Comparison of ENCODE assay signal across 9 cellular contexts in genomic region chr1:155729031-155729898, GRCh38. TPM values are rescaled to one million over a fixed set of nuclear protein-coding genes. Genes with fewer than 3 reads are reported as not detected.
DNase-seq lines count a peak whose midpoint lies in the region; ATAC-seq and TF ChIP-seq lines count a peak whose summit lies in the region.
"Had no signal": no experiment of that assay in that cellular context is flagged by ENCODE, and none has a peak within 500 bp of the region (broad histone marks: within the 10 kb centered on the region; RNA-seq: fewer than 3 reads in every experiment).

No MANE protein-coding gene starts in this region.

- no peaks in the 10 kb centered on the region for H3K9me3 ChIP-seq in CD4-positive, CD25-positive, alpha-beta regulatory T cell (ENCODE audit: control insufficient read depth in 2 of 2, low read length in 2 of 2)
- H3K9me3 ChIP-seq in prostate gland = no peaks in the 10 kb centered on the region

- TF ChIP-seq POLR2A in prostate gland (IDR thresholded peaks at IDR 0.05) = no peak

- H3K27ac ChIP-seq in CD4-positive, CD25-positive, alpha-beta regulatory T cell (ENCODE audit: insufficient read depth, low read length, poor library complexity, severe bottlenecking) = no peak overlapping the region
- H3K27ac ChIP-seq in prostate gland = no peak overlapping the region

- 65% methylated on average over 12 of the region's 12 CpGs for WGBS in prostate gland

- no peaks in the 10 kb centered on the region for H3K27me3 Mint-ChIP-seq in CD4-positive, CD25-positive, alpha-beta regulatory T cell
- H3K27me3 Mint-ChIP-seq: stimulated activated naive B cell treated with anti-CD40 and anti-IgM and Interleukin-4, amounts not matched to agents 10 μg/mL and 1 μg/mL and 100 μg/mL, for 72 hours had no signal

- H3K36me3 ChIP-seq in CD4-positive, CD25-positive, alpha-beta regulatory T cell (ENCODE audit: control insufficient read depth, insufficient read depth, low read length) = peaks cover 52% of the 10 kb centered on the region
- H3K36me3 ChIP-seq in prostate gland = no peaks in the 10 kb centered on the region

- intact Hi-C loops in head of caudate nucleus (cut with DNase I) = no loop called here
- intact Hi-C loops in prostate gland (cut with DNase I) = no loop called here

- H3K4me1 Mint-ChIP-seq in CD4-positive, CD25-positive, alpha-beta regulatory T cell = peaks cover 0 to 3% (median 0%) of the 10 kb centered on the region in 4 donors
- H3K4me1 Mint-ChIP-seq: stimulated activated naive B cell treated with anti-CD40 and anti-IgM and Interleukin-4, amounts not matched to agents 10 μg/mL and 1 μg/mL and 100 μg/mL, for 72 hours had no signal

- no peaks in the 10 kb centered on the region for H3K27me3 ChIP-seq in CD4-positive, CD25-positive, alpha-beta regulatory T cell (ENCODE audit: control insufficient read depth, insufficient read depth, low read length)
- H3K27me3 ChIP-seq in prostate gland (replicated peaks; ENCODE audit: insufficient read depth) = no peaks in the 10 kb centered on the region

- H3K4me1 ChIP-seq in CD4-positive, CD25-positive, alpha-beta regulatory T cell (ENCODE audit: control insufficient read depth, insufficient read depth, low read length, poor library complexity, severe bottlenecking) = no peaks in the 10 kb centered on the region
- H3K4me1 ChIP-seq in prostate gland (replicated peaks) = no peaks in the 10 kb centered on the region

- no peak for TF ChIP-seq CTCF in GM20000 (IDR thresholded peaks at IDR 0.05; ENCODE audit: extremely low read depth, missing control alignments)
- peak in 3 of 4 experiments; percentile 59 to 68 (median 67) for TF ChIP-seq CTCF in prostate gland (IDR thresholded peaks at IDR 0.05)

- peak in 1 of 2 donors; percentile 42 for ATAC-seq in CD4-positive, CD25-positive, alpha-beta regulatory T cell (ENCODE audit: low read depth in 2 of 2)
- ATAC-seq in GM21390 (IDR thresholded peaks at IDR 0.05; ENCODE audit: unreplicated experiment) = no peak

- no peak overlapping the region for H3K27ac Mint-ChIP-seq in CD4-positive, CD25-positive, alpha-beta regulatory T cell

- H3K4me3 ChIP-seq in CD4-positive, CD25-positive, alpha-beta regulatory T cell (ENCODE audit: low read depth, low read length) = no peak overlapping the region
- H3K4me3 ChIP-seq in prostate gland = no peak overlapping the region

- H3K36me3 Mint-ChIP-seq in CD4-positive, CD25-positive, alpha-beta regulatory T cell = peaks cover 12% of the 10 kb centered on the region

- no peak overlapping the region for H3K4me3 Mint-ChIP-seq in CD4-positive, CD25-positive, alpha-beta regulatory T cell
- H3K4me3 Mint-ChIP-seq: stimulated activated naive B cell treated with anti-CD40 and anti-IgM and Interleukin-4, amounts not matched to agents 10 μg/mL and 1 μg/mL and 100 μg/mL, for 72 hours had no signal

- DNase-seq in CD4-positive, CD25-positive, alpha-beta regulatory T cell = peak in 2 of 3 donors; percentile 19 to 49
- DNase-seq in GM20000 (ENCODE audit: low spot score) (peak; percentile 19), NCI-H748 treated with DMSO at 0.1 percent for 48 hours (lab: John Stamatoyannopoulos, UW) (peak; percentile 31), head of caudate nucleus (peak in 40 of 42 donors; percentile 8 to 90 (median 70)), prostate gland (ENCODE audit: low spot score) (peak; percentile 65), occipital lobe (lab: John Stamatoyannopoulos, UW) (no peak)
- DNase-seq in activated naive CD4-positive, alpha-beta T cell treated with anti-CD3 and anti-CD28 coated beads, Interleukin-2, amount 50 U/mL, for 16 hours = peak; percentile 21
- DNase-seq: stimulated activated naive B cell treated with anti-CD40 and anti-IgM and Interleukin-4, amounts not matched to agents 10 μg/mL and 1 μg/mL and 100 μg/mL, for 72 hours had no signal

- no peaks in the 10 kb centered on the region for H3K9me3 Mint-ChIP-seq in CD4-positive, CD25-positive, alpha-beta regulatory T cell
- H3K9me3 Mint-ChIP-seq: stimulated activated naive B cell treated with anti-CD40 and anti-IgM and Interleukin-4, amounts not matched to agents 10 μg/mL and 1 μg/mL and 100 μg/mL, for 72 hours had no signal

RNA-seq across cellular contexts. Expression of gene DAP3, which starts 40.4 kb away (rescaled TPM):
- total RNA-seq in CD4-positive, CD25-positive, alpha-beta regulatory T cell = 120 TPM
- 100 to 1,000 TPM; 117 to 133 (median 126) TPM for polyA plus RNA-seq in CD4-positive, CD25-positive, alpha-beta regulatory T cell
- total RNA-seq in prostate gland = 100 to 1,000 TPM; 139 to 151 TPM
- 41.0 TPM for total RNA-seq in occipital lobe

RNA-seq across cellular contexts. Expression of gene YY1AP1, which starts 40.7 kb away (rescaled TPM):
- total RNA-seq in CD4-positive, CD25-positive, alpha-beta regulatory T cell = 96.5 TPM
- polyA plus RNA-seq in CD4-positive, CD25-positive, alpha-beta regulatory T cell = 10 to 100 TPM; 39.2 to 46.9 (median 43.3) TPM
- total RNA-seq in prostate gland = 100 to 1,000 TPM in 1 of 2 donors, 10 to 100 TPM in 1; 63.4 to 121 TPM
- 393 TPM for total RNA-seq in occipital lobe
